Comparison of ENCODE assay signal across 18 cellular contexts in the genomic region with DNA sequence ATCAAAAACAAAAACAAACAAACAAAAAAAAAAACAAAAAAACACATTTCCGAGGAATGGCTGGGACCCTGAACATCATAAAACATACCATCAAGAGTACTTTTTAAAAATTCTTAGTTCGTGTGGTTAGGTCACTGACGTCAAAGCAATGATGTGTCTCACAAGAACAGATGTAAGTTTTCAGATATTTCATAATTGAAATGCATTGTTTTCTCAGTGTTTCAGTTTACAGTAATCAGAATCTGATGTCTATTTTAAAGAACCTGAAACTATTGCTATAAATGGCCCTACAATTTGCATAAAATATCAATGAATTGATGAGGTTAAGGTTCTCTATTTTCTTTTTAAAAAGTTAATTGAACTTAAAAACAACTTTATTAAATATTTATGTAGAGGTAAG.
DNase-seq lines count a peak whose midpoint lies in the region; ATAC-seq lines count a peak whose summit lies in the region.
"Had no signal": no experiment of that assay in that cellular context is flagged by ENCODE, and none has a peak within 500 bp of the region (broad histone marks: within the 10 kb centered on the region; RNA-seq: fewer than 3 reads in every experiment).

No MANE protein-coding gene starts in this region.

- H3K36me3 ChIP-seq in CD4-positive, alpha-beta memory T cell (ENCODE audit: insufficient read depth, low read length): no peaks in the 10 kb centered on the region
- H3K36me3 ChIP-seq: uterus had no signal

- no peaks in the 10 kb centered on the region for H3K4me1 ChIP-seq in CD4-positive, alpha-beta memory T cell (ENCODE audit: insufficient read depth, low read length)
- H3K4me1 ChIP-seq: psoas muscle, uterus had no signal

- no peak overlapping the region for H3K4me3 ChIP-seq in CD4-positive, alpha-beta memory T cell (ENCODE audit: low read length in 2 of 2)
- H3K4me3 ChIP-seq: lung, psoas muscle, uterus had no signal

- peak; percentile 13 for DNase-seq in fibroblast of the conjunctiva (ENCODE audit: low read depth)
- no peak for DNase-seq in DMS 273 treated with DMSO at 0.1 percent for 48 hours (lab: John Stamatoyannopoulos, UW)
- no peak for DNase-seq in CD4-positive, alpha-beta memory T cell
- no peak for DNase-seq in NCI-H446 treated with DMSO at 0.1 percent for 48 hours (lab: John Stamatoyannopoulos, UW)
- DNase-seq: activated CD8-positive, alpha-beta T cell treated with anti-CD3 and anti-CD28 coated beads for 36 hours; endodermal cell; naive thymus-derived CD4-positive, alpha-beta T cell; NCI-H1048; NCI-H82; psoas muscle; RPMI8226; uterus had no signal

- H3K4me3 Mint-ChIP-seq in CD4-positive, alpha-beta memory T cell: no peak overlapping the region
- H3K4me3 Mint-ChIP-seq: activated CD8-positive, alpha-beta T cell treated with anti-CD3 and anti-CD28 coated beads for 36 hours; central memory CD8-positive, alpha-beta T cell; endodermal cell; naive thymus-derived CD4-positive, alpha-beta T cell had no signal

- H3K4me1 Mint-ChIP-seq in CD4-positive, alpha-beta memory T cell: no peaks in the 10 kb centered on the region
- H3K4me1 Mint-ChIP-seq: central memory CD8-positive, alpha-beta T cell; endodermal cell; naive thymus-derived CD4-positive, alpha-beta T cell had no signal

- no peak overlapping the region for H3K27ac ChIP-seq in CD4-positive, alpha-beta memory T cell (ENCODE audit: low read depth, low read length)
- H3K27ac ChIP-seq: psoas muscle, uterus had no signal

- H3K36me3 Mint-ChIP-seq in CD4-positive, alpha-beta memory T cell: no peaks in the 10 kb centered on the region
- H3K36me3 Mint-ChIP-seq: naive thymus-derived CD4-positive, alpha-beta T cell had no signal

- H3K9me3 Mint-ChIP-seq in CD4-positive, alpha-beta memory T cell: peaks cover 3 to 13% (median 9%) of the 10 kb centered on the region in 8 donors
- H3K9me3 Mint-ChIP-seq: activated CD8-positive, alpha-beta T cell treated with anti-CD3 and anti-CD28 coated beads for 36 hours; endodermal cell had no signal

- CTCF ChIA-PET in CD4-positive, alpha-beta memory T cell (lab: Charles Lee; ENCODE audit: partially characterized antibody): no interaction called here

- intact Hi-C loops in CD4-positive, alpha-beta memory T cell (cut with micrococcal nuclease): no loop called here

- no peaks in the 10 kb centered on the region for H3K27me3 ChIP-seq in CD4-positive, alpha-beta memory T cell (ENCODE audit: insufficient read depth, low read length)
- H3K27me3 ChIP-seq: uterus had no signal

- H3K9me3 ChIP-seq in CD4-positive, alpha-beta memory T cell (ENCODE audit: control insufficient read depth in 1 of 2, low read length in 2 of 2): no peaks in the 10 kb centered on the region
- H3K9me3 ChIP-seq: psoas muscle, uterus had no signal

- POLR2A ChIA-PET in CD4-positive, alpha-beta memory T cell (lab: Charles Lee; ENCODE audit: partially characterized antibody): no interaction called here

- ATAC-seq in GM18520 (IDR thresholded peaks at IDR 0.05; ENCODE audit: unreplicated experiment) (peak; percentile 55), GM21786 (IDR thresholded peaks at IDR 0.05; ENCODE audit: unreplicated experiment) (peak; percentile 33), HG03571 (IDR thresholded peaks at IDR 0.05; ENCODE audit: unreplicated experiment) (peak; percentile 42), HG03139 (IDR thresholded peaks at IDR 0.05; ENCODE audit: unreplicated experiment) (no peak)
- ATAC-seq: activated CD8-positive, alpha-beta T cell treated with anti-CD3 and anti-CD28 coated beads for 36 hours; naive thymus-derived CD4-positive, alpha-beta T cell; psoas muscle had no signal

- no peak overlapping the region for H3K27ac Mint-ChIP-seq in CD4-positive, alpha-beta memory T cell
- H3K27ac Mint-ChIP-seq: activated CD8-positive, alpha-beta T cell treated with anti-CD3 and anti-CD28 coated beads for 36 hours; endodermal cell; naive thymus-derived CD4-positive, alpha-beta T cell had no signal

- H3K27me3 Mint-ChIP-seq in CD4-positive, alpha-beta memory T cell: no peaks in the 10 kb centered on the region
- H3K27me3 Mint-ChIP-seq: activated CD8-positive, alpha-beta T cell treated with anti-CD3 and anti-CD28 coated beads for 36 hours; central memory CD8-positive, alpha-beta T cell; naive thymus-derived CD4-positive, alpha-beta T cell had no signal
